Comparison of ENCODE assay signal across 18 cellular contexts in genomic region chr21:38664821-38665220, GRCh38.
"Had no signal": no experiment of that assay in that cellular context is flagged by ENCODE, and none has a peak within 500 bp of the region (broad histone marks: within the 10 kb centered on the region; RNA-seq: fewer than 3 reads in every experiment).

No MANE protein-coding gene starts in this region.

- H3K27me3 ChIP-seq: ovary, testis, vagina had no signal

- H3K4me3 ChIP-seq: heart right ventricle, ovary, prostate gland, spleen, testis, vagina had no signal

- H3K27ac ChIP-seq: heart right ventricle, neutrophil, ovary, prostate gland, spleen, testis had no signal

- H3K4me1 ChIP-seq: prostate gland, testis had no signal

- H3K9me3 ChIP-seq: heart right ventricle, neutrophil, ovary, prostate gland, spleen, testis, vagina had no signal

- DNase-seq: activated CD8-positive, alpha-beta memory T cell treated with anti-CD3 and anti-CD28 coated beads, Interleukin-2, amount 50 U/mL, for 4 hours; activated T-cell treated with anti-CD3 and anti-CD28 coated beads, Interleukin-2, amount 50 U/mL, for 24 hours; amniotic stem cell; cerebellar nuclear complex; effector CD4-positive, alpha-beta T cell; heart right ventricle; left colon; ovary; spleen; stimulated activated CD4-positive, alpha-beta T cell treated with anti-CD3 and anti-CD28 coated beads, Interleukin-4, amount 100 ng/mL, for 1 hour; stimulated activated naive CD4-positive, alpha-beta T cell; testis; trophoblast cell had no signal

- FAIRE-seq: endometrium, keratinocyte had no signal

- H3K36me3 ChIP-seq: heart right ventricle, neutrophil, ovary, prostate gland, spleen, vagina had no signal
